Comparison of ENCODE assay signal across 8 cellular contexts in genomic region chr1:21338568-21339401, GRCh38. TPM values are rescaled to one million over a fixed set of nuclear protein-coding genes. Genes with fewer than 3 reads are reported as not detected.
A peak's percentile ranks its signal among the peaks of the same experiment; 100 is the strongest.
DNase-seq lines count a peak whose midpoint lies in the region; ATAC-seq and TF ChIP-seq lines count a peak whose summit lies in the region.

No MANE protein-coding gene starts in this region.

- DNase-seq in M059J (ENCODE audit: low read depth) (peak; percentile 55), RWPE1 (ENCODE audit: low spot score) (no peak), heart right ventricle (peak; percentile 74 to 81), stomach (peak; percentile 89), foreskin melanocyte (no peak), activated gamma-delta T cell treated with Interleukin-2 at 50 U/mL for 16 hours (no peak), NOMO-1 (lab: John Stamatoyannopoulos, UW; ENCODE audit: unreplicated experiment in 2 of 2) (no peak), NCI-H226 (no peak)

- WGBS in heart right ventricle, 2 donors = 37 to 43% methylated on average over 10 of the region's 10 CpGs
- 16 to 32% (median 20%) methylated on average over 10 of the region's 10 CpGs for WGBS in stomach, 5 donors

- H3K36me3 ChIP-seq in heart right ventricle (no peaks in the 10 kb centered on the region), stomach (no peaks in the 10 kb centered on the region)

- no peak for TF ChIP-seq EP300 in stomach (IDR thresholded peaks at IDR 0.05)

- TF ChIP-seq CTCF in RWPE1 (conservative IDR thresholded peaks at IDR 0.05; ENCODE audit: low read depth) (no peak), heart right ventricle (IDR thresholded peaks at IDR 0.05) (no peak), stomach (IDR thresholded peaks at IDR 0.05) (no peak)

- H3K27ac ChIP-seq in RWPE1 (peak overlapping the region; percentile 82), heart right ventricle (peak overlapping the region; percentile 4 to 92 (median 82)), stomach (peak overlapping the region; percentile 81 to 94 (median 89))

- CTCF ChIA-PET in RWPE1 (lab: Yijun Ruan, JAX) = interaction anchor here (0.6 kb wide), 2 partner anchors 16 to 58 kb away, joined by 3 read pairs; no protein-coding TSS in a partner anchor

- no peak for TF ChIP-seq POLR2A in stomach (IDR thresholded peaks at IDR 0.05)

- POLR2A ChIA-PET in RWPE1 (lab: Yijun Ruan, JAX; ENCODE audit: low non-redundant PET) = no interaction called here

- H3K4me1 ChIP-seq in heart right ventricle (peaks cover 39 to 98% (median 95%) of the 10 kb centered on the region in 9 donors), stomach (peaks cover 96 to 100% (median 100%) of the 10 kb centered on the region in 4 donors)

- H3K27me3 ChIP-seq in heart right ventricle (peaks cover 0 to under 1% (median 0%) of the 10 kb centered on the region in 7 donors), stomach (no peaks in the 10 kb centered on the region)

- H3K4me3 ChIP-seq in heart right ventricle (no peak overlapping the region), stomach (peak overlapping the region in 1 of 4 donors; percentile 17)

- no peaks in the 10 kb centered on the region for H3K9me3 ChIP-seq in heart right ventricle
- H3K9me3 ChIP-seq in stomach = no peaks in the 10 kb centered on the region

- ATAC-seq in heart right ventricle = peak; percentile 32 to 66 (median 46)

- intact Hi-C loops in heart right ventricle (cut with DNase I) = loop anchor here in 1 of 10 donors (2.0 to 5.0 kb wide), 2 partner anchors 46 to 76 kb away; partner anchors contain the start of gene ECE1
- intact Hi-C loops in stomach (cut with DNase I; ENCODE audit: low total_unique reads) = no loop called here

RNA-seq across cellular contexts. Expression of gene ECE1, which starts 48.5 kb away (rescaled TPM):
- 88.5 and 125 TPM in 2 replicates for total RNA-seq in M059J (2014; rRNA removed; shearing (Covaris generic))
- total RNA-seq in heart right ventricle = 10 to 100 TPM; 30.6 to 81.8 (median 53.1) TPM
- 10 to 100 TPM; 41.4 to 44.7 TPM for polyA plus RNA-seq in heart right ventricle
- total RNA-seq in stomach = 100 to 1,000 TPM in 2 of 5 donors, 10 to 100 TPM in 3; 40.2 to 574 (median 71.4) TPM
- polyA plus RNA-seq in stomach = 10 to 100 TPM; 17.6 to 30.9 (median 25.4) TPM

Comparison
In these comparisons a context has a peak if more than half of its experiments do, and no peak if none do; other contexts are left out.
1. DNase-seq: peak in M059J (single experiment), heart right ventricle (2 of 2) and stomach (single experiment); none in RWPE1 (single experiment), foreskin melanocyte (single experiment), activated gamma-delta T cell treated with Interleukin-2 at 50 U/mL for 16 hours (single experiment), NOMO-1 (0 of 2) and NCI-H226 (single experiment).
2. Peak in every context shown above with its lines, with median percentiles within 50 percentile points of each other: H3K27ac ChIP-seq.